Comparison of ENCODE assay signal across 10 cellular contexts in genomic region chr2:56741601-56742102, GRCh38.
DNase-seq lines count a peak whose midpoint lies in the region; ATAC-seq and TF ChIP-seq lines count a peak whose summit lies in the region.
"Had no signal": no experiment of that assay in that cellular context is flagged by ENCODE, and none has a peak within 500 bp of the region (broad histone marks: within the 10 kb centered on the region; RNA-seq: fewer than 3 reads in every experiment).

No MANE protein-coding gene starts in this region.

- peak overlapping the region; percentile 81 for H2AFZ ChIP-seq in mammary epithelial cell (ENCODE audit: low read depth, low read length)

- peak overlapping the region; percentile 13 for H3K27ac ChIP-seq in mammary epithelial cell (ENCODE audit: insufficient read depth, low read depth, low read length)
- H3K27ac ChIP-seq in substantia nigra (ENCODE audit: low read depth, low read length, poor library complexity, severe bottlenecking), result no peak overlapping the region

- H3K4me3 ChIP-seq in mammary epithelial cell (replicated peaks in 1 of 3; ENCODE audit: insufficient read depth in 1 of 3, low read depth in 2 of 3, low read length in 3 of 3), result peak overlapping the region in 1 of 3 experiments; percentile 43
- H3K4me3 ChIP-seq in kidney epithelial cell (ENCODE audit: low read depth, low read length), result no peak overlapping the region

- ATAC-seq in Right ventricle myocardium inferior (peak; percentile 82), HG02571 (IDR thresholded peaks at IDR 0.05; ENCODE audit: unreplicated experiment) (no peak), GM21723 (IDR thresholded peaks at IDR 0.05; ENCODE audit: unreplicated experiment) (no peak)

- H3K27me3 ChIP-seq in mammary epithelial cell (ENCODE audit: insufficient read depth, low read length) (no peaks in the 10 kb centered on the region), kidney epithelial cell (ENCODE audit: control insufficient read depth, insufficient read depth, low read length) (no peaks in the 10 kb centered on the region)

- no peak for TF ChIP-seq CTCF in mammary epithelial cell (conservative IDR thresholded peaks at IDR 0.05 in 1 of 2, IDR thresholded peaks at IDR 0.05 in 1 of 2; ENCODE audit: extremely low read depth in 1 of 2, insufficient read depth in 1 of 2, low read depth in 1 of 2, low read length in 2 of 2)
- no peak for TF ChIP-seq CTCF in kidney epithelial cell (IDR thresholded peaks at IDR 0.05; ENCODE audit: insufficient read depth, low read length, poor library complexity, severe bottlenecking)

- H3K4me1 ChIP-seq in mammary epithelial cell (ENCODE audit: insufficient read depth, low read length), result peaks cover 20% of the 10 kb centered on the region

- H3K9me3 ChIP-seq in mammary epithelial cell (replicated peaks; ENCODE audit: insufficient read depth, low read length), result no peaks in the 10 kb centered on the region

- H3K36me3 ChIP-seq in mammary epithelial cell (ENCODE audit: insufficient read depth, low read length) (no peaks in the 10 kb centered on the region), kidney epithelial cell (ENCODE audit: control insufficient read depth, insufficient read depth, low read length) (no peaks in the 10 kb centered on the region)

- WGBS in mammary epithelial cell (ENCODE audit: low coverage, missing lambda C conversion rate), result 3% methylated on average over 5 of the region's 5 CpGs

- DNase-seq in Right ventricle myocardium inferior (ENCODE audit: missing footprints), result peak; percentile 43
- DNase-seq in cardiac septum (ENCODE audit: low spot score), result no peak
- DNase-seq in mammary epithelial cell, result peak; percentile 92
- DNase-seq in kidney epithelial cell (ENCODE audit: low read depth), result peak; percentile 77
- no peak for DNase-seq in NCI-H2107 treated with DMSO at 0.1 percent for 48 hours (lab: John Stamatoyannopoulos, UW; ENCODE audit: unreplicated experiment)
- DNase-seq in substantia nigra (lab: John Stamatoyannopoulos, UW), result no peak
- DNase-seq: anterior cingulate cortex, NCI-H146 had no signal

- dilution Hi-C loops in mammary epithelial cell (cut with HindIII; ENCODE audit: low sequenced_read_pairs), result no loop called here

- no peaks in the 10 kb centered on the region for H3K79me2 ChIP-seq in mammary epithelial cell (ENCODE audit: insufficient read depth, low read length)

- CTCF ChIA-PET in mammary epithelial cell (lab: Charles Lee; ENCODE audit: low non-redundant PET), result no interaction called here

- in situ Hi-C loops in mammary epithelial cell (cut with MboI; ENCODE audit: low sequenced_read_pairs in 2 of 2), result no loop called here

- H4K20me1 ChIP-seq in mammary epithelial cell (ENCODE audit: insufficient read depth, low read length), result no peaks in the 10 kb centered on the region

- H3K4me2 ChIP-seq in mammary epithelial cell (ENCODE audit: insufficient read depth, low read depth, low read length), result peak overlapping the region; percentile 89

- BruUV-seq in mammary epithelial cell (replicated peaks; lab: Mats Ljungman, UMichigan), result no TSS peak

- H3K9ac ChIP-seq in mammary epithelial cell (ENCODE audit: insufficient read depth, low read length), result no peak overlapping the region

- intact Hi-C loops in Right ventricle myocardium inferior (cut with DNase I) (no loop called here), cardiac septum (cut with DNase I) (no loop called here), mammary epithelial cell (cut with micrococcal nuclease) (loop anchor here (1.0 to 10.0 kb wide), 3 partner anchors 161 to 753 kb away; no protein-coding TSS in a partner anchor)

Comparison
In these comparisons a context has a peak if more than half of its experiments do, and no peak if none do; other contexts are left out.
1. DNase-seq: peak in Right ventricle myocardium inferior (single experiment), mammary epithelial cell (single experiment) and kidney epithelial cell (single experiment); none in cardiac septum (single experiment), NCI-H2107 treated with DMSO at 0.1 percent for 48 hours (single experiment) and substantia nigra (0 of 49).